In the genomic region with DNA sequence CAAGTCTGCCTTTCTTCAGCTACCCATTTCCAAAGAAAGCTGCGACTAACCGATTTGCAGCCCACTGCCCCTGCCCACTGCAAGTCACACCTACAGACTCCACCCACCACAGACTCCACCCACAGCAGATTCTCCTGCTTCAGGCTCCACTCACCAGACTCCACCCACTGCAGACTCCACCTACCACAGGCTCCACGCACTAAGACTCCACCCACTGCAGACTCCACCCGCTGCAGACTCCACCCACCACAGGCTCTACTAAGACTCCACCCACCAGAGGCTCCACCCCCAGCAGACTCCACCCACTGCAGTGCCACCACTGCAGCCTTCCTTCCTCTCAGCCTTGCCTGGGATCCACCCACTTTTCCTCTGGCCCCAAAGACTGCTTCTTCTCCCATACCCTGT, we compare ENCODE assay signal across 8 cellular contexts. TPM values are rescaled to one million over a fixed set of nuclear protein-coding genes. Genes with fewer than 3 reads are reported as not detected.
DNase-seq lines count a peak whose midpoint lies in the region; ATAC-seq, FAIRE-seq and TF ChIP-seq lines count a peak whose summit lies in the region.

No MANE protein-coding gene starts in this region.

- H3K79me2 ChIP-seq in GM23338 (replicated peaks; ENCODE audit: insufficient read depth) = no peaks in the 10 kb centered on the region
- no peaks in the 10 kb centered on the region for H3K79me2 ChIP-seq in SK-N-SH (ENCODE audit: insufficient read depth)
- no peaks in the 10 kb centered on the region for H3K79me2 ChIP-seq in H1 (ENCODE audit: control insufficient read depth in 1 of 2, insufficient read depth in 2 of 2, low read length in 2 of 2)

- no peak overlapping the region for H3K14ac ChIP-seq in H1 (ENCODE audit: insufficient read length)

- H3K36me3 ChIP-seq in BLaER1 = no peaks in the 10 kb centered on the region
- no peaks in the 10 kb centered on the region for H3K36me3 ChIP-seq in GM23338 (ENCODE audit: insufficient read depth)
- H3K36me3 ChIP-seq in SK-N-SH (replicated peaks in 1 of 2; ENCODE audit: control insufficient read depth in 1 of 2, insufficient read depth in 2 of 2, low read length in 1 of 2) = no peaks in the 10 kb centered on the region
- no peaks in the 10 kb centered on the region for H3K36me3 ChIP-seq in H1 (ENCODE audit: control insufficient read depth in 2 of 4, insufficient read depth in 4 of 4, low read length in 3 of 4)
- H3K36me3 ChIP-seq in skeletal muscle tissue (ENCODE audit: control insufficient read depth in 3 of 3, insufficient read depth in 3 of 3, low read length in 3 of 3) = peaks cover 0 to 8% (median 4%) of the 10 kb centered on the region in 3 donors

- H3K27me3 Mint-ChIP-seq in GM23338 (ENCODE audit: insufficient read depth, low read depth, poor library complexity) = peaks cover 10% of the 10 kb centered on the region

- H4K20me1 ChIP-seq in BLaER1 = no peaks in the 10 kb centered on the region
- H4K20me1 ChIP-seq in GM23338 (replicated peaks; ENCODE audit: insufficient read depth) = no peaks in the 10 kb centered on the region
- H4K20me1 ChIP-seq in SK-N-SH (ENCODE audit: insufficient read depth) = no peaks in the 10 kb centered on the region
- H4K20me1 ChIP-seq in H1 (replicated peaks in 1 of 2; ENCODE audit: control insufficient read depth in 1 of 2, insufficient read depth in 2 of 2, low read length in 2 of 2) = no peaks in the 10 kb centered on the region

- TF ChIP-seq CTCF in GM23338 (conservative IDR thresholded peaks at IDR 0.05; ENCODE audit: low read depth in 2 of 2) (no peak), SK-N-SH (IDR thresholded peaks at IDR 0.05) (no peak), H1 (IDR thresholded peaks at IDR 0.05; ENCODE audit: control extremely low read depth in 1 of 3, insufficient read depth in 1 of 3, low read depth in 1 of 3, low read length in 3 of 3) (no peak)

- peaks cover 13% of the 10 kb centered on the region for H3K4me1 Mint-ChIP-seq in GM23338

- peaks cover 4% of the 10 kb centered on the region; the same call in 1 of the 3 replicates for H3K9me3 Mint-ChIP-seq in GM23338

- TF ChIP-seq RAD21 in SK-N-SH (IDR thresholded peaks at IDR 0.05; ENCODE audit: low read length) (no peak), H1 (IDR thresholded peaks at IDR 0.05 in 1 of 2, conservative IDR thresholded peaks at IDR 0.05 in 1 of 2; ENCODE audit: low read depth in 2 of 2, low read length in 2 of 2) (no peak)

- no peaks in the 10 kb centered on the region for H3K23me2 ChIP-seq in H1 (ENCODE audit: low read depth, low read length)

- no peak overlapping the region for H3K18ac ChIP-seq in H1 (ENCODE audit: extremely low read depth, low read length)

- H3K56ac ChIP-seq in H1 (replicated peaks; ENCODE audit: insufficient read length, low read depth, low read length) = no peak overlapping the region

- H3K4me2 ChIP-seq in BLaER1 (peak overlapping the region; percentile 74), GM23338 (no peak overlapping the region), SK-N-SH (no peak overlapping the region), H1 (ENCODE audit: insufficient read depth in 1 of 2, low read depth in 2 of 2, low read length in 2 of 2) (no peak overlapping the region)

- H2AK5ac ChIP-seq in H1 (ENCODE audit: low read depth, low read length) = no peak overlapping the region

- H2AFZ ChIP-seq in GM23338 (no peak overlapping the region), SK-N-SH (ENCODE audit: low read depth) (no peak overlapping the region), H1 (ENCODE audit: low read length) (no peak overlapping the region)

- H3K9ac ChIP-seq in BLaER1 = no peak overlapping the region
- no peak overlapping the region for H3K9ac ChIP-seq in SK-N-SH
- no peak overlapping the region for H3K9ac ChIP-seq in H1 (replicated peaks in 1 of 4; ENCODE audit: extremely low read depth in 1 of 4, low read depth in 3 of 4, low read length in 3 of 4)
- H3K9ac ChIP-seq in skeletal muscle tissue (ENCODE audit: low read depth in 1 of 3, low read length in 3 of 3) = peak overlapping the region in 2 of 3 donors; percentile 35 to 70

- no peak overlapping the region; the same call in 1 of the 2 replicates for H4K8ac ChIP-seq in H1 (ENCODE audit: extremely low read depth, insufficient read depth, low read length)

- peaks cover 100% of the 10 kb centered on the region for H3K4me1 ChIP-seq in BLaER1
- H3K4me1 ChIP-seq in GM23338 (ENCODE audit: insufficient read depth) = peaks cover 4% of the 10 kb centered on the region; the same call in 1 of the 2 replicates
- peaks cover 0 to 53% of the 10 kb centered on the region in 2 experiments; a peak in 1 of 4 replicates for H3K4me1 ChIP-seq in SK-N-SH (ENCODE audit: control insufficient read depth in 1 of 2, insufficient read depth in 2 of 2, low read depth in 1 of 2, low read length in 1 of 2)
- H3K4me1 ChIP-seq in H1 (replicated peaks in 1 of 4; ENCODE audit: control insufficient read depth in 3 of 4, insufficient read depth in 4 of 4, low read length in 3 of 4) = peaks cover 0 to 9% (median 5%) of the 10 kb centered on the region in 4 experiments; a peak in 5 of 7 replicates
- H3K4me1 ChIP-seq in skeletal muscle tissue (ENCODE audit: control insufficient read depth in 3 of 3, insufficient read depth in 3 of 3, low read length in 3 of 3) = peaks cover 97 to 99% (median 98%) of the 10 kb centered on the region in 3 donors

- no peak overlapping the region for H4K91ac ChIP-seq in H1 (replicated peaks; ENCODE audit: insufficient read length, low read length)

- H2BK12ac ChIP-seq in H1 (ENCODE audit: low read depth, low read length) = no peak overlapping the region

- H4K5ac ChIP-seq in H1 (ENCODE audit: insufficient read length, low read depth, low read length) = no peak overlapping the region

- no peak overlapping the region for H3K23ac ChIP-seq in H1 (ENCODE audit: insufficient read length)

- H3K9me2 ChIP-seq in GM23338 (ENCODE audit: insufficient read depth) (peaks cover 2% of the 10 kb centered on the region; the same call in 1 of the 2 replicates), SK-N-SH (no peaks in the 10 kb centered on the region)

- no peak overlapping the region for H2BK15ac ChIP-seq in H1 (ENCODE audit: low read length)

- DNase-seq in GM23338 (ENCODE audit: low spot score) = peak; percentile 77
- peak; percentile 73 for DNase-seq in SK-N-SH
- peak; percentile 38 to 81 for DNase-seq in H1 (ENCODE audit: low read depth in 1 of 2, low spot score in 2 of 2)
- DNase-seq in NCI-H2196 (lab: John Stamatoyannopoulos, UW; ENCODE audit: unreplicated experiment) = no peak
- DNase-seq in HK-2 (ENCODE audit: unreplicated experiment) = no peak

- H2BK20ac ChIP-seq in H1 (ENCODE audit: low read length) = no peak overlapping the region

- no peaks in the 10 kb centered on the region for H3K9me3 ChIP-seq in BLaER1
- H3K9me3 ChIP-seq in SK-N-SH = no peaks in the 10 kb centered on the region
- H3K9me3 ChIP-seq in H1 (ENCODE audit: insufficient read depth in 2 of 2, low read depth in 1 of 2, low read length in 1 of 2) = no peaks in the 10 kb centered on the region
- H3K9me3 ChIP-seq in skeletal muscle tissue (ENCODE audit: control insufficient read depth in 3 of 3, low read length in 3 of 3) = no peaks in the 10 kb centered on the region

- no peak overlapping the region for H3K4ac ChIP-seq in H1 (replicated peaks; ENCODE audit: insufficient read length, low read depth, low read length)

- 67% methylated on average over 4 of the region's 4 CpGs for WGBS in SK-N-SH (ENCODE audit: low lambda C conversion rate)
- 71% methylated on average over 4 of the region's 4 CpGs; no CpG with 5 or more reads in 1 of the 2 experiments for WGBS in H1 (ENCODE audit: extremely low coverage in 1 of 2, insufficient coverage in 1 of 2, insufficient read length in 1 of 2, insufficient replicate concordance in 2 of 2, low coverage in 1 of 2, low lambda C conversion rate in 2 of 2, missing lambda C conversion rate in 1 of 2), 2 experiments

- H3K4me3 Mint-ChIP-seq in GM23338 = no peak overlapping the region

- TF ChIP-seq POLR2A in H1 (IDR thresholded peaks at IDR 0.05; ENCODE audit: control extremely low read depth in 1 of 2, low read depth in 2 of 2, low read length in 2 of 2) = no peak

- TF ChIP-seq EP300 in SK-N-SH (IDR thresholded peaks at IDR 0.05; ENCODE audit: borderline replicate concordance in 1 of 2, low read depth in 1 of 2, low read length in 1 of 2) (no peak), H1 (IDR thresholded peaks at IDR 0.05; ENCODE audit: borderline replicate concordance in 1 of 2, low read depth in 2 of 2, low read length in 2 of 2) (no peak)

- H3F3A ChIP-seq in GM23338 (replicated peaks; ENCODE audit: low read depth) (no peaks in the 10 kb centered on the region), SK-N-SH (replicated peaks; ENCODE audit: insufficient read depth) (no peaks in the 10 kb centered on the region)

- H3K27ac ChIP-seq in BLaER1 (no peak overlapping the region), GM23338 (ENCODE audit: low read depth) (no peak overlapping the region), SK-N-SH (ENCODE audit: low read depth in 2 of 2, low read length in 1 of 2) (no peak overlapping the region; a peak in 1 of 4 replicates), H1 (ENCODE audit: low read depth, low read length) (no peak overlapping the region), skeletal muscle tissue (ENCODE audit: low read depth, low read length) (peak overlapping the region; percentile 76)

- no peaks in the 10 kb centered on the region for H3K79me1 ChIP-seq in H1 (ENCODE audit: low read depth, low read length)

- H3K4me3 ChIP-seq in BLaER1 (no peak overlapping the region), GM23338 (no peak overlapping the region), SK-N-SH (ENCODE audit: low read depth in 2 of 2, low read length in 1 of 2) (no peak overlapping the region), H1 (ENCODE audit: extremely low read depth in 1 of 4, insufficient read depth in 2 of 4, low read depth in 3 of 4, low read length in 4 of 4) (no peak overlapping the region), skeletal muscle tissue (ENCODE audit: low read length in 3 of 3) (peak overlapping the region in 1 of 3 donors; percentile 3)

- POLR2A ChIA-PET in SK-N-SH (lab: Yijun Ruan, JAX) (no interaction called here), H1 (lab: Charles Lee; ENCODE audit: partially characterized antibody) (interaction anchor here (1.0 to 1.9 kb wide), 3 partner anchors 9 to 17 kb away, joined by 3 to 4 read pairs (median 3); no protein-coding TSS in a partner anchor)

- H2BK5ac ChIP-seq in H1 (ENCODE audit: low read depth, low read length) = no peak overlapping the region

- peaks cover 4% of the 10 kb centered on the region; the same call in 2 of the 3 replicates for H3K36me3 Mint-ChIP-seq in GM23338 (ENCODE audit: low read depth)

- FAIRE-seq in H1 (lab: Jason Lieb, UNC) = peak; percentile 89

- ATAC-seq in GM23338 (peak; percentile 83), GM19395 (IDR thresholded peaks at IDR 0.05; ENCODE audit: unreplicated experiment) (no peak)

- CTCF ChIA-PET in SK-N-SH (lab: Yijun Ruan, JAX) = interaction anchor here (1.8 kb wide), 1 partner anchor 30 kb away, joined by 5 read pairs; no protein-coding TSS in a partner anchor
- CTCF ChIA-PET in H1 (lab: Charles Lee; ENCODE audit: partially characterized antibody) = interaction anchor here (0.6 to 2.2 kb wide), 5 partner anchors 10 to 612 kb away, joined by 3 to 9 read pairs (median 4); no protein-coding TSS in a partner anchor

- H3K27me3 ChIP-seq in BLaER1 (0 out of 2 replicates have a peak, but pooled peaks cover 7% of the 10 kb centered on the region), GM23338 (ENCODE audit: insufficient read depth) (no peaks in the 10 kb centered on the region), SK-N-SH (ENCODE audit: insufficient read depth) (no peaks in the 10 kb centered on the region), H1 (replicated peaks in 1 of 4; ENCODE audit: control insufficient read depth in 3 of 4, extremely low read depth in 1 of 4, insufficient read depth in 3 of 4, low read length in 3 of 4) (no peaks in the 10 kb centered on the region), skeletal muscle tissue (ENCODE audit: control insufficient read depth in 3 of 3, insufficient read depth in 3 of 3, low read length in 3 of 3) (no peaks in the 10 kb centered on the region)

- no peak overlapping the region for H3K27ac Mint-ChIP-seq in GM23338

- H2BK120ac ChIP-seq in H1 (replicated peaks; ENCODE audit: low read depth, low read length) = no peak overlapping the region

RNA-seq across cellular contexts. Expression of a gene that starts 41.3 kb away (rescaled TPM):
- 1.0 and 4.3 TPM in 2 replicates for total RNA-seq in GM23338 (2014; rRNA removed; shearing (Covaris generic))
- polyA plus RNA-seq in GM23338 (2016; fragmentation: Nextera tagmentation; extraction: Ambion mirVana) = 0.78 and 1.5 TPM in 2 replicates
- 0.53 and 0.80 TPM in 2 replicates for polyA plus RNA-seq in SK-N-SH (2012; rRNA removed)
- 0.50 and 0.66 TPM in 2 replicates for polyA plus RNA-seq in SK-N-SH (2012; cell fraction: cytosol; rRNA removed)
- polyA plus RNA-seq in SK-N-SH (2012; cell fraction: nucleus; rRNA removed) = 1.1 and 4.2 TPM in 2 replicates
- total RNA-seq in H1 (2021; fragmentation: NEBNext Ultra II Directional; extraction: Animal tissue kit (Norgen Biotek cat#: 25700)) = 2.8 and 3.0 TPM in 2 replicates
- 3.0 TPM in 2 replicates for polyA plus RNA-seq in H1 (2011; rRNA removed)
- polyA plus RNA-seq in H1 (2011; cell fraction: cytosol; rRNA removed) = 3.6 TPM
- 5.9 TPM for polyA plus RNA-seq in H1 (2011; cell fraction: nucleus; rRNA removed)
- polyA plus RNA-seq in H1 (2012, experiment 1 of 2) = 2.9 to 4.0 TPM (median 3.3 TPM) in 4 replicates
- polyA plus RNA-seq in H1 (2012, experiment 2 of 2) = 2.2 TPM
- polyA plus RNA-seq in H1 (2013, experiment 1 of 2) = 0.95 TPM
- 1.2 TPM for polyA plus RNA-seq in H1 (2013, experiment 2 of 2)
- 2.7 and 4.9 TPM in 2 replicates for polyA minus RNA-seq in H1 (2011; rRNA and poly(A)+ RNA removed)
- polyA minus RNA-seq in H1 (2011; cell fraction: cytosol; rRNA and poly(A)+ RNA removed) = 1.2 TPM
- polyA minus RNA-seq in H1 (2011; cell fraction: nucleus; rRNA and poly(A)+ RNA removed) = 9.1 TPM
- total RNA-seq in skeletal muscle tissue = 7.3 TPM

Comparison
In these comparisons a context has a peak if more than half of its experiments do, and no peak if none do; other contexts are left out.
1. H3K9ac ChIP-seq: peak in skeletal muscle tissue (2 of 3); none in BLaER1 (single experiment), SK-N-SH (single experiment) and H1 (0 of 4).
2. DNase-seq: peak in GM23338 (single experiment), SK-N-SH (single experiment) and H1 (2 of 2); none in NCI-H2196 (single experiment) and HK-2 (single experiment).